In genomic region chr10:58372630-58373445, GRCh38 we compare ENCODE assay signal across 12 cellular contexts. TPM values are rescaled to one million over a fixed set of nuclear protein-coding genes. Genes with fewer than 3 reads are reported as not detected.
A peak's percentile ranks its signal among the peaks of the same experiment; 100 is the strongest.
DNase-seq lines count a peak whose midpoint lies in the region; ATAC-seq and TF ChIP-seq lines count a peak whose summit lies in the region.
"Had no signal": no experiment of that assay in that cellular context is flagged by ENCODE, and none has a peak within 500 bp of the region (broad histone marks: within the 10 kb centered on the region; RNA-seq: fewer than 3 reads in every experiment).

No MANE protein-coding gene starts in this region.

- H3K4me3 Mint-ChIP-seq in activated B cell treated with CpG ODN at 0.5 μM for 24 hours, result no peak overlapping the region
- H3K4me3 Mint-ChIP-seq: naive thymus-derived CD4-positive, alpha-beta T cell had no signal

- POLR2A ChIA-PET in activated B cell treated with CpG ODN at 0.5 μM for 24 hours (lab: Charles Lee), result no interaction called here

- intact Hi-C loops in activated B cell treated with CpG ODN at 0.5 μM for 24 hours (cut with micrococcal nuclease), result no loop called here

- DNase-seq in activated B cell treated with CpG ODN at 0.5 μM for 24 hours (no peak), SIG-M5 treated with dmso at 0.1 percent for 504 hours (lab: John Stamatoyannopoulos, UW; ENCODE audit: unreplicated experiment) (no peak), cerebellar nuclear complex (lab: John Stamatoyannopoulos, UW) (no peak), 8988T (no peak)
- DNase-seq: activated naive CD4-positive, alpha-beta T cell treated with Interleukin-2 at 50 U/mL for 16 hours; naive thymus-derived CD4-positive, alpha-beta T cell; NCI-H2171 treated with DMSO at 0.1 percent for 48 hours; stomach had no signal

- no peak for TF ChIP-seq CTCF in activated B cell treated with CpG ODN at 0.5 μM for 24 hours (IDR thresholded peaks at IDR 0.05)

- H3K9me3 Mint-ChIP-seq in activated B cell treated with CpG ODN at 0.5 μM for 24 hours, result no peaks in the 10 kb centered on the region
- H3K9me3 Mint-ChIP-seq: naive thymus-derived CD4-positive, alpha-beta T cell had no signal

- no peaks in the 10 kb centered on the region for H3K27me3 Mint-ChIP-seq in activated B cell treated with CpG ODN at 0.5 μM for 24 hours
- H3K27me3 Mint-ChIP-seq: naive thymus-derived CD4-positive, alpha-beta T cell had no signal

- CTCF ChIA-PET in activated B cell treated with CpG ODN at 0.5 μM for 24 hours (lab: Charles Lee), result no interaction called here

- H3K27ac Mint-ChIP-seq in activated B cell treated with CpG ODN at 0.5 μM for 24 hours, result peak overlapping the region; percentile 20

- ATAC-seq in GM18511 (IDR thresholded peaks at IDR 0.05; ENCODE audit: unreplicated experiment), result peak; percentile 83
- ATAC-seq in GM21526 (IDR thresholded peaks at IDR 0.05; ENCODE audit: low FRiP score, unreplicated experiment), result peak; percentile 83
- ATAC-seq in HG03066 (IDR thresholded peaks at IDR 0.05; ENCODE audit: low read depth, unreplicated experiment), result peak; percentile 59
- peak; percentile 18 for ATAC-seq in activated B cell treated with CpG ODN at 0.5 μM for 24 hours (ENCODE audit: low read depth)
- ATAC-seq in GM19452 (IDR thresholded peaks at IDR 0.05; ENCODE audit: unreplicated experiment), result no peak
- ATAC-seq: naive thymus-derived CD4-positive, alpha-beta T cell had no signal

- peaks cover 3% of the 10 kb centered on the region for H3K36me3 Mint-ChIP-seq in activated B cell treated with CpG ODN at 0.5 μM for 24 hours (ENCODE audit: low read depth)

- peaks cover 3% of the 10 kb centered on the region for H3K4me1 Mint-ChIP-seq in activated B cell treated with CpG ODN at 0.5 μM for 24 hours
- H3K4me1 Mint-ChIP-seq: naive thymus-derived CD4-positive, alpha-beta T cell had no signal

RNA-seq across cellular contexts. Expression of gene TFAM, which starts 12.4 kb away (rescaled TPM):
- total RNA-seq in activated B cell treated with CpG ODN at 0.5 μM for 24 hours, result 59.5 and 60.2 TPM in 2 replicates

RNA-seq across cellular contexts. Expression of gene UBE2D1, which starts 38.0 kb away (rescaled TPM):
- total RNA-seq in activated B cell treated with CpG ODN at 0.5 μM for 24 hours, result 13.3 and 15.0 TPM in 2 replicates
